ENCODE assay signal across 1 cellular context in the genomic region with DNA sequence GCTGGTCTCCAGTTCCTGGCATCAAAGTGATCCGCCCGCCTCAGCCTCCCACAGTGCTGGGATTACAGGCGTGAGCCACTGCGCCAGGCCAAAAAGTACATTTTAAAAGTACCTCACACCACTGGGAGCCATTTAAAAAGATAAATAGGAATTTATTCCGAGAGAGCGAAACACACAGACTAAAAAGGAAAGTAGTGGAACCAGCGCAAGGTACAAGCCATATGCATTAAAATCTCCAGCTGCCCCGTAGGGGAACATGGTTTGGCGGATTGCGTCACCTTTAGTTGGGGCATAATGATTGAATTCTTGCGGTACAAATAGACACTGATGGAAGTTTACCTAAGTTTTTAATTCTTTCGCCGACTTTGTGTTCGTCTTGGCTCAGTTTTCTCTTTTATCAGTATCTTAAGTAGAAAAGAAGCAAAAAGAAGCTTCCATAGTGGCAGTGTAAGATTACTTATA.
TF ChIP-seq lines count a peak whose summit lies in the region.

No MANE protein-coding gene starts in this region.

TF ChIP-seq in WTC11, 78 proteins besides CTCF, POLR2A, EP300 and RAD21 (continued from another document):
- TF ChIP-seq, protein P1, sequence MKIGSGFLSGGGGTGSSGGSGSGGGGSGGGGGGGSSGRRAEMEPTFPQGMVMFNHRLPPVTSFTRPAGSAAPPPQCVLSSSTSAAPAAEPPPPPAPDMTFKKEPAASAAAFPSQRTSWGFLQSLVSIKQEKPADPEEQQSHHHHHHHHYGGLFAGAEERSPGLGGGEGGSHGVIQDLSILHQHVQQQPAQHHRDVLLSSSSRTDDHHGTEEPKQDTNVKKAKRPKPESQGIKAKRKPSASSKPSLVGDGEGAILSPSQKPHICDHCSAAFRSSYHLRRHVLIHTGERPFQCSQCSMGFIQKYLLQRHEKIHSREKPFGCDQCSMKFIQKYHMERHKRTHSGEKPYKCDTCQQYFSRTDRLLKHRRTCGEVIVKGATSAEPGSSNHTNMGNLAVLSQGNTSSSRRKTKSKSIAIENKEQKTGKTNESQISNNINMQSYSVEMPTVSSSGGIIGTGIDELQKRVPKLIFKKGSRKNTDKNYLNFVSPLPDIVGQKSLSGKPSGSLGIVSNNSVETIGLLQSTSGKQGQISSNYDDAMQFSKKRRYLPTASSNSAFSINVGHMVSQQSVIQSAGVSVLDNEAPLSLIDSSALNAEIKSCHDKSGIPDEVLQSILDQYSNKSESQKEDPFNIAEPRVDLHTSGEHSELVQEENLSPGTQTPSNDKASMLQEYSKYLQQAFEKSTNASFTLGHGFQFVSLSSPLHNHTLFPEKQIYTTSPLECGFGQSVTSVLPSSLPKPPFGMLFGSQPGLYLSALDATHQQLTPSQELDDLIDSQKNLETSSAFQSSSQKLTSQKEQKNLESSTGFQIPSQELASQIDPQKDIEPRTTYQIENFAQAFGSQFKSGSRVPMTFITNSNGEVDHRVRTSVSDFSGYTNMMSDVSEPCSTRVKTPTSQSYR (CRISPR knock-in tag; IDR thresholded peaks at IDR 0.05): no peak
- TF ChIP-seq, protein P2, sequence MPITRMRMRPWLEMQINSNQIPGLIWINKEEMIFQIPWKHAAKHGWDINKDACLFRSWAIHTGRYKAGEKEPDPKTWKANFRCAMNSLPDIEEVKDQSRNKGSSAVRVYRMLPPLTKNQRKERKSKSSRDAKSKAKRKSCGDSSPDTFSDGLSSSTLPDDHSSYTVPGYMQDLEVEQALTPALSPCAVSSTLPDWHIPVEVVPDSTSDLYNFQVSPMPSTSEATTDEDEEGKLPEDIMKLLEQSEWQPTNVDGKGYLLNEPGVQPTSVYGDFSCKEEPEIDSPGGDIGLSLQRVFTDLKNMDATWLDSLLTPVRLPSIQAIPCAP (CRISPR knock-in tag; IDR thresholded peaks at IDR 0.05): no peak
